15 cellular contexts compared by ENCODE assay signal in the genomic region with DNA sequence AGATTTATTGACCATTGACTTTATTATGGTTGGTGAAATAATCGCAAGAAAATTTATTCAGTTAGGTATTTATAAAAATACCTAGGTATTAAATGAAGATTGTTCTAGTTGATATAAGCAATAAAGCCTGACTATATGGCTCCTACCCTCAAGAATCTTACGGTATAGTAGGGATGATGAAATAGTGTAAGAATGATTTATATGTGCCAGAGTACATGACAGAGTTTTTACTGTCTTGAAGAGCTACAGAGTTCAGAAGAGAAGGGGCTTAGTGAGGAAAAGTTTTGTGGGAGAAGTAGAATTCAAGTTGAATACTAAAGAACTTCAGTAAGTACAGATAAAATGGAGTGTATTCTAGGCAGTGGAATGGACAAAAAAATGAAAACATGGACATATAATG.
"Had no signal": no experiment of that assay in that cellular context is flagged by ENCODE, and none has a peak within 500 bp of the region (broad histone marks: within the 10 kb centered on the region; RNA-seq: fewer than 3 reads in every experiment).

No MANE protein-coding gene starts in this region.

- H3K27ac ChIP-seq: lower lobe of right lung, ovary, testis, upper lobe of right lung had no signal

- H3K36me3 ChIP-seq: lower lobe of right lung, ovary, upper lobe of right lung had no signal

- H3K4me3 Mint-ChIP-seq: activated CD4-positive, alpha-beta memory T cell treated with anti-CD3 and anti-CD28 coated beads for 36 hours; activated T-helper 1 cell treated with anti-CD3 and anti-CD28 coated beads, Interleukin-12 subunit alpha, Interleukin-12 subunit beta, Interleukin-2, Interleukin-4 antibody, amounts not matched to agents 30 ng/mL and 10 ng/mL and 1 ng/mL, durations not matched to agents 14 hours and 24 hours and 36 hours; nephron; stimulated activated naive CD8-positive, alpha-beta T cell treated with anti-CD3 and anti-CD28 coated beads, Interleukin-15, amount 100 ng/mL, for 72 hours had no signal

- H3K9me3 ChIP-seq: lower lobe of right lung, ovary, testis, upper lobe of right lung had no signal

- H3K27me3 ChIP-seq: ovary, testis, upper lobe of right lung had no signal

- H3K9me3 Mint-ChIP-seq: activated CD4-positive, alpha-beta memory T cell treated with anti-CD3 and anti-CD28 coated beads for 36 hours; activated T-helper 1 cell treated with anti-CD3 and anti-CD28 coated beads, Interleukin-12 subunit alpha, Interleukin-12 subunit beta, Interleukin-2, Interleukin-4 antibody, amounts not matched to agents 30 ng/mL and 10 ng/mL and 1 ng/mL, durations not matched to agents 14 hours and 24 hours and 36 hours; nephron; stimulated activated naive CD8-positive, alpha-beta T cell treated with anti-CD3 and anti-CD28 coated beads, Interleukin-15, amount 100 ng/mL, for 72 hours had no signal

- H3K27ac Mint-ChIP-seq: activated CD4-positive, alpha-beta memory T cell treated with anti-CD3 and anti-CD28 coated beads for 36 hours; activated T-helper 1 cell treated with anti-CD3 and anti-CD28 coated beads, Interleukin-12 subunit alpha, Interleukin-12 subunit beta, Interleukin-2, Interleukin-4 antibody, amounts not matched to agents 30 ng/mL and 10 ng/mL and 1 ng/mL, durations not matched to agents 14 hours and 24 hours and 36 hours; nephron had no signal

- H3K27me3 Mint-ChIP-seq: activated CD4-positive, alpha-beta memory T cell treated with anti-CD3 and anti-CD28 coated beads for 36 hours; stimulated activated naive CD8-positive, alpha-beta T cell treated with anti-CD3 and anti-CD28 coated beads, Interleukin-15, amount 100 ng/mL, for 72 hours had no signal

- H3K4me3 ChIP-seq: lower lobe of right lung, ovary, testis, upper lobe of right lung had no signal

- DNase-seq: activated CD4-positive, alpha-beta memory T cell treated with anti-CD3 and anti-CD28 coated beads for 36 hours; activated CD4-positive, CD25-positive, alpha-beta regulatory T cell treated with anti-CD3 and anti-CD28 coated beads, Interleukin-2, amount 50 U/mL, for 72 hours; activated CD8-positive, alpha-beta memory T cell treated with anti-CD3 and anti-CD28 coated beads, Interleukin-2, amount 50 U/mL, for 4 hours; activated naive CD4-positive, alpha-beta T cell treated with anti-CD3 and anti-CD28 coated beads, Interleukin-2, amount 50 U/mL, for 16 hours; anterior cingulate cortex; hypothalamus; lower lobe of right lung; ovary; stimulated activated CD4-positive, alpha-beta T cell treated with anti-CD3 and anti-CD28 coated beads, Interleukin-2, amount 100 ng/mL, for 48 hours; stimulated activated naive CD8-positive, alpha-beta T cell treated with anti-CD3 and anti-CD28 coated beads, Interleukin-15, amount 100 ng/mL, for 72 hours; testis; upper lobe of right lung had no signal

- ATAC-seq: esophagus mucosa; lower lobe of right lung; stimulated activated naive CD8-positive, alpha-beta T cell treated with anti-CD3 and anti-CD28 coated beads, Interleukin-15, amount 100 ng/mL, for 72 hours; upper lobe of right lung had no signal
